Comparison of ENCODE assay signal across 1 cellular context in the genomic region with DNA sequence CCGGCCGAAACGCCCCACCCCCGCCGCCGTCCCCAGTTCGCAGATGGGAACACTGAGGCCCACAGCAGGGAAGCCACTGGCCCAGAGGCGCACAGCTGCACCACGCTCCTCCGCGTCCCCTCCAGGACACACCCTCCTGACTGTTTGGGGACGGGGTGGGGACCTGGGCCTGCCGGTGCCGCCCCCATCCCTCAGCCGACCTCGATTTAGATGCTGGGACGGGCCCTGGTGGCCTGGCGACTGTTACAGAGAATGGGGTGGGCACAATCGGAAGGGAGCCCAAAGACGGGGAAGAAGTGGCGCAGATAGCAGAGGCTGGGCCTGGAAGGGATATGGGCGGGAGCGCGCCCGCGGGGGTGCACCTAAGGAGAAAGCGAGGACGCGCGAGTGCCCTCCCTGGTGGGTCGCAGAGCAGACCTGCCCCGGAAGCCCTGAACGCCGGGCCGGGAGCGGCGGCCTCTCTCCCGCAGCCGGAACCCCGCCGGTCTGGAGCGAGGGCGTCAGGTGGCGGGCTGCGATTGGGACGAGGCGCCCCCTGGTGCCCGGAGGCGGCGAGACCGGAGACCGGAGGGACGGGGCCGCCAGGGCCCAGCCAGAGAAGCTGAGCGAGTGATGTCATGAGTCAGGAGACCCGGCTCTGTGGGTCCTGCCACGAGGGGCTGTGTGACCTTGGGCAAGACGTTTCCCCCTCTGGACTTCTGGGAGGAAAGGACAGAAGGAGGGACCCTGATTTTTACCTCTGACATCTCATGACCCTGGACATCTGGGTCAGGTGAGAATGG.
TF ChIP-seq lines count a peak whose summit lies in the region.

No MANE protein-coding gene starts in this region.

TF ChIP-seq in K562, 482 proteins besides CTCF, POLR2A, EP300 and RAD21 (continued from another document and continues in another):
- TF ChIP-seq, protein P1, sequence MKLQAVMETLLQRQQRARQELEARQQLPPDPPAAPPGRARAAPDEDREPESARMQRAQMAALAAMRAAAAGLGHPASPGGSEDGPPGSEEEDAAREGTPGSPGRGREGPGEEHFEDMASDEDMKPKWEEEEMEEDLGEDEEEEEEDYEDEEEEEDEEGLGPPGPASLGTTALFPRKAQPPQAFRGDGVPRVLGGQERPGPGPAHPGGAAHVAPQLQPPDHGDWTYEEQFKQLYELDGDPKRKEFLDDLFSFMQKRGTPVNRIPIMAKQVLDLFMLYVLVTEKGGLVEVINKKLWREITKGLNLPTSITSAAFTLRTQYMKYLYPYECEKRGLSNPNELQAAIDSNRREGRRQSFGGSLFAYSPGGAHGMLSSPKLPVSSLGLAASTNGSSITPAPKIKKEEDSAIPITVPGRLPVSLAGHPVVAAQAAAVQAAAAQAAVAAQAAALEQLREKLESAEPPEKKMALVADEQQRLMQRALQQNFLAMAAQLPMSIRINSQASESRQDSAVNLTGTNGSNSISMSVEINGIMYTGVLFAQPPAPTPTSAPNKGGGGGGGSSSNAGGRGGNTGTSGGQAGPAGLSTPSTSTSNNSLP (IDR thresholded peaks at IDR 0.05; ENCODE audit: borderline replicate concordance, low read depth, low read length) = no peak
- TF ChIP-seq, protein P2, sequence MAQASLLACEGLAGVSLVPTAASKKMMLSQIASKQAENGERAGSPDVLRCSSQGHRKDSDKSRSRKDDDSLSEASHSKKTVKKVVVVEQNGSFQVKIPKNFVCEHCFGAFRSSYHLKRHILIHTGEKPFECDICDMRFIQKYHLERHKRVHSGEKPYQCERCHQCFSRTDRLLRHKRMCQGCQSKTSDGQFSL (CRISPR knock-in tag; IDR thresholded peaks at IDR 0.05) = peak; percentile 87
- TF ChIP-seq, protein P2 (tag; IDR thresholded peaks at IDR 0.05) = peak in 1 of 2 experiments; percentile 72; a peak in 2 of 4 replicates
- no peak for TF ChIP-seq BCL6 (CRISPR knock-in tag; IDR thresholded peaks at IDR 0.05)
- TF ChIP-seq, protein P3, sequence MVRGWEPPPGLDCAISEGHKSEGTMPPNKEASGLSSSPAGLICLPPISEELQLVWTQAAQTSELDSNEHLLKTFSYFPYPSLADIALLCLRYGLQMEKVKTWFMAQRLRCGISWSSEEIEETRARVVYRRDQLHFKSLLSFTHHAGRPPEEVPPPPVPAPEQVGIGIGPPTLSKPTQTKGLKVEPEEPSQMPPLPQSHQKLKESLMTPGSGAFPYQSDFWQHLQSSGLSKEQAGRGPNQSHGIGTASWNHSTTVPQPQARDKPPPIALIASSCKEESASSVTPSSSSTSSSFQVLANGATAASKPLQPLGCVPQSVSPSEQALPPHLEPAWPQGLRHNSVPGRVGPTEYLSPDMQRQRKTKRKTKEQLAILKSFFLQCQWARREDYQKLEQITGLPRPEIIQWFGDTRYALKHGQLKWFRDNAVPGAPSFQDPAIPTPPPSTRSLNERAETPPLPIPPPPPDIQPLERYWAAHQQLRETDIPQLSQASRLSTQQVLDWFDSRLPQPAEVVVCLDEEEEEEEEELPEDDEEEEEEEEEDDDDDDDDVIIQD (CRISPR knock-in tag; IDR thresholded peaks at IDR 0.05) = no peak
- no peak for TF ChIP-seq PCBP2 (IDR thresholded peaks at IDR 0.05; ENCODE audit: low read depth, low read length, poor library complexity, severe bottlenecking)
- TF ChIP-seq ZNF431 (CRISPR knock-in tag; IDR thresholded peaks at IDR 0.05) = no peak; the same call in 1 of the 2 replicates
- TF ChIP-seq NFRKB (IDR thresholded peaks at IDR 0.05; ENCODE audit: low read depth) = no peak
- no peak for TF ChIP-seq ZNF717 (CRISPR knock-in tag; IDR thresholded peaks at IDR 0.05)
- TF ChIP-seq GTF2F1 (IDR thresholded peaks at IDR 0.05; ENCODE audit: low read depth, low read length) = no peak
- TF ChIP-seq MTA3 (IDR thresholded peaks at IDR 0.05; ENCODE audit: borderline replicate concordance) = peak; percentile 92
- no peak for TF ChIP-seq ZNF408 (CRISPR knock-in tag; IDR thresholded peaks at IDR 0.05; ENCODE audit: low read depth)
- TF ChIP-seq AFF1 (IDR thresholded peaks at IDR 0.05; ENCODE audit: low read depth in 1 of 2, partially characterized antibody in 2 of 2) = no peak
- TF ChIP-seq SIX5 (IDR thresholded peaks at IDR 0.05; ENCODE audit: borderline replicate concordance in 1 of 2, insufficient read depth in 1 of 2, low read depth in 1 of 2, low read length in 2 of 2) = no peak
- TF ChIP-seq, protein P4, sequence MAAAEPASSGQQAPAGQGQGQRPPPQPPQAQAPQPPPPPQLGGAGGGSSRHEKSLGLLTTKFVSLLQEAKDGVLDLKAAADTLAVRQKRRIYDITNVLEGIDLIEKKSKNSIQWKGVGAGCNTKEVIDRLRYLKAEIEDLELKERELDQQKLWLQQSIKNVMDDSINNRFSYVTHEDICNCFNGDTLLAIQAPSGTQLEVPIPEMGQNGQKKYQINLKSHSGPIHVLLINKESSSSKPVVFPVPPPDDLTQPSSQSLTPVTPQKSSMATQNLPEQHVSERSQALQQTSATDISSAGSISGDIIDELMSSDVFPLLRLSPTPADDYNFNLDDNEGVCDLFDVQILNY (CRISPR knock-in tag; IDR thresholded peaks at IDR 0.05) = no peak; the same call in 1 of the 2 replicates
- TF ChIP-seq SMARCA4 (IDR thresholded peaks at IDR 0.05) = peak; percentile 12; the same call in 1 of the 2 replicates
- no peak for TF ChIP-seq SRSF7 (optimal IDR thresholded peaks at IDR 0.05; ENCODE audit: low read depth, low read length)
- TF ChIP-seq HNRNPUL1 (IDR thresholded peaks at IDR 0.05; ENCODE audit: low read length) = no peak
- TF ChIP-seq PATZ1 (CRISPR knock-in tag; IDR thresholded peaks at IDR 0.05; ENCODE audit: borderline replicate concordance) = no peak
- no peak for TF ChIP-seq ZNF445 (CRISPR knock-in tag; IDR thresholded peaks at IDR 0.05; ENCODE audit: low read depth)
- TF ChIP-seq GATA2 (CRISPR knock-in tag; IDR thresholded peaks at IDR 0.05) = no peak
- TF ChIP-seq, protein P5, sequence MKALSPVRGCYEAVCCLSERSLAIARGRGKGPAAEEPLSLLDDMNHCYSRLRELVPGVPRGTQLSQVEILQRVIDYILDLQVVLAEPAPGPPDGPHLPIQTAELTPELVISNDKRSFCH (CRISPR knock-in tag; IDR thresholded peaks at IDR 0.05) = no peak
- TF ChIP-seq, protein P5 (tag; IDR thresholded peaks at IDR 0.05) = no peak; the same call in 1 of the 2 replicates
- TF ChIP-seq ZNF696 (CRISPR knock-in tag; conservative IDR thresholded peaks at IDR 0.05) = no peak
- TF ChIP-seq SMARCC2 (IDR thresholded peaks at IDR 0.05; ENCODE audit: low read depth) = no peak
- TF ChIP-seq NFE2 (IDR thresholded peaks at IDR 0.05; ENCODE audit: low read depth) = peak; percentile 44
- TF ChIP-seq ZNF644 (tag; IDR thresholded peaks at IDR 0.05; ENCODE audit: low read depth) = peak; percentile 75; the same call in 1 of the 2 replicates
- no peak for TF ChIP-seq ZNF384 (IDR thresholded peaks at IDR 0.05; ENCODE audit: low read depth, low read length)
- no peak for TF ChIP-seq DDX20 (tag; IDR thresholded peaks at IDR 0.05; ENCODE audit: low read depth)
- no peak for TF ChIP-seq HMG20A (CRISPR knock-in tag; conservative IDR thresholded peaks at IDR 0.05)
- TF ChIP-seq, protein P6, sequence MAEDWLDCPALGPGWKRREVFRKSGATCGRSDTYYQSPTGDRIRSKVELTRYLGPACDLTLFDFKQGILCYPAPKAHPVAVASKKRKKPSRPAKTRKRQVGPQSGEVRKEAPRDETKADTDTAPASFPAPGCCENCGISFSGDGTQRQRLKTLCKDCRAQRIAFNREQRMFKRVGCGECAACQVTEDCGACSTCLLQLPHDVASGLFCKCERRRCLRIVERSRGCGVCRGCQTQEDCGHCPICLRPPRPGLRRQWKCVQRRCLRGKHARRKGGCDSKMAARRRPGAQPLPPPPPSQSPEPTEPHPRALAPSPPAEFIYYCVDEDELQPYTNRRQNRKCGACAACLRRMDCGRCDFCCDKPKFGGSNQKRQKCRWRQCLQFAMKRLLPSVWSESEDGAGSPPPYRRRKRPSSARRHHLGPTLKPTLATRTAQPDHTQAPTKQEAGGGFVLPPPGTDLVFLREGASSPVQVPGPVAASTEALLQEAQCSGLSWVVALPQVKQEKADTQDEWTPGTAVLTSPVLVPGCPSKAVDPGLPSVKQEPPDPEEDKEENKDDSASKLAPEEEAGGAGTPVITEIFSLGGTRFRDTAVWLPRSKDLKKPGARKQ (CRISPR knock-in tag; IDR thresholded peaks at IDR 0.05) = no peak
- no peak for TF ChIP-seq U2AF2 (optimal IDR thresholded peaks at IDR 0.05; ENCODE audit: low read depth, low read length)
- no peak for TF ChIP-seq NR2C1 (IDR thresholded peaks at IDR 0.05)
- peak; percentile 63 for TF ChIP-seq NR2C1 (tag; IDR thresholded peaks at IDR 0.05)
- no peak for TF ChIP-seq EHMT2 (IDR thresholded peaks at IDR 0.05)
- TF ChIP-seq GTF2E2 (tag; IDR thresholded peaks at IDR 0.05) = no peak
- TF ChIP-seq, protein P7, sequence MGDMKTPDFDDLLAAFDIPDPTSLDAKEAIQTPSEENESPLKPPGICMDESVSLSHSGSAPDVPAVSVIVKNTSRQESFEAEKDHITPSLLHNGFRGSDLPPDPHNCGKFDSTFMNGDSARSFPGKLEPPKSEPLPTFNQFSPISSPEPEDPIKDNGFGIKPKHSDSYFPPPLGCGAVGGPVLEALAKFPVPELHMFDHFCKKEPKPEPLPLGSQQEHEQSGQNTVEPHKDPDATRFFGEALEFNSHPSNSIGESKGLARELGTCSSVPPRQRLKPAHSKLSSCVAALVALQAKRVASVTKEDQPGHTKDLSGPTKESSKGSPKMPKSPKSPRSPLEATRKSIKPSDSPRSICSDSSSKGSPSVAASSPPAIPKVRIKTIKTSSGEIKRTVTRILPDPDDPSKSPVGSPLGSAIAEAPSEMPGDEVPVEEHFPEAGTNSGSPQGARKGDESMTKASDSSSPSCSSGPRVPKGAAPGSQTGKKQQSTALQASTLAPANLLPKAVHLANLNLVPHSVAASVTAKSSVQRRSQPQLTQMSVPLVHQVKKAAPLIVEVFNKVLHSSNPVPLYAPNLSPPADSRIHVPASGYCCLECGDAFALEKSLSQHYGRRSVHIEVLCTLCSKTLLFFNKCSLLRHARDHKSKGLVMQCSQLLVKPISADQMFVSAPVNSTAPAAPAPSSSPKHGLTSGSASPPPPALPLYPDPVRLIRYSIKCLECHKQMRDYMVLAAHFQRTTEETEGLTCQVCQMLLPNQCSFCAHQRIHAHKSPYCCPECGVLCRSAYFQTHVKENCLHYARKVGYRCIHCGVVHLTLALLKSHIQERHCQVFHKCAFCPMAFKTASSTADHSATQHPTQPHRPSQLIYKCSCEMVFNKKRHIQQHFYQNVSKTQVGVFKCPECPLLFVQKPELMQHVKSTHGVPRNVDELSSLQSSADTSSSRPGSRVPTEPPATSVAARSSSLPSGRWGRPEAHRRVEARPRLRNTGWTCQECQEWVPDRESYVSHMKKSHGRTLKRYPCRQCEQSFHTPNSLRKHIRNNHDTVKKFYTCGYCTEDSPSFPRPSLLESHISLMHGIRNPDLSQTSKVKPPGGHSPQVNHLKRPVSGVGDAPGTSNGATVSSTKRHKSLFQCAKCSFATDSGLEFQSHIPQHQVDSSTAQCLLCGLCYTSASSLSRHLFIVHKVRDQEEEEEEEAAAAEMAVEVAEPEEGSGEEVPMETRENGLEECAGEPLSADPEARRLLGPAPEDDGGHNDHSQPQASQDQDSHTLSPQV (IDR thresholded peaks at IDR 0.05) = no peak; the same call in 1 of the 2 replicates
